Comparison of ENCODE assay signal across 27 cellular contexts in the genomic region with DNA sequence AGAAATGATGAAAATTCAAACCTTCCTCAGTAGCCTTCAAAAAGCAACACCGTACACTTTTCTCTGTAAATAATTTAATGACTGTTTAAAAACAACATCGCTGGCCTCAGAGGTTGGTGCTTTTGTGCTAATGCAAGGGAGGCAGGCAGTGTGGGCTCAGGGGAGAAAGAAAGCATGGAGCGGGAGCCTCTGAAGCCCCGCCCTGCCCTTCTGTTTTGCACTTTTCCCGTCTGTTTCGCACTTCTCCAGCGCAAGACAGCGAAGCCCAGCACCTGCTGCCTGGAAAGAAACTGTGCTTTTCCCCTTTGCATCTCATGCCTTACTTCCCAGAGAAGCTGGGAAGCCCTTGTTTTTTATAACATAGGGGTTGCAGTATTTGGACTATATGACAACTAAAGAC. TPM values are rescaled to one million over a fixed set of nuclear protein-coding genes. Genes with fewer than 3 reads are reported as not detected.
"Had no signal": no experiment of that assay in that cellular context is flagged by ENCODE, and none has a peak within 500 bp of the region (broad histone marks: within the 10 kb centered on the region; RNA-seq: fewer than 3 reads in every experiment).

No MANE protein-coding gene starts in this region.

- H3K4me1 ChIP-seq: testis had no signal

- H3K9me3 ChIP-seq: left lung, testis, vagina had no signal

- H3K4me3 Mint-ChIP-seq: activated CD4-positive, alpha-beta T cell treated with anti-CD3 and anti-CD28 coated beads, Interleukin-2, amount 10 ng/mL, durations not matched to agents 7 days and 5 days; activated CD8-positive, alpha-beta T cell treated with anti-CD3 and anti-CD28 coated beads, Interleukin-2, amount 10 ng/mL, durations not matched to agents 7 days and 5 days; dendritic cell treated with granulocyte-macrophage colony-stimulating factor and Interleukin-4, amounts not matched to agents 40 ng/mL and 50 ng/mL, for 4 days; naive thymus-derived CD8-positive, alpha-beta T cell; type B pancreatic cell had no signal

- H3K36me3 Mint-ChIP-seq: activated naive CD4-positive, alpha-beta T cell treated with anti-CD3 and anti-CD28 coated beads, Interleukin-2, amount 50 U/mL, for 72 hours; brain; type B pancreatic cell had no signal

- H3K27ac Mint-ChIP-seq: activated CD4-positive, alpha-beta T cell treated with anti-CD3 and anti-CD28 coated beads, Interleukin-2, amount 10 ng/mL, durations not matched to agents 7 days and 5 days; activated CD8-positive, alpha-beta T cell treated with anti-CD3 and anti-CD28 coated beads, Interleukin-2, amount 10 ng/mL, durations not matched to agents 7 days and 5 days; activated naive CD4-positive, alpha-beta T cell treated with anti-CD3 and anti-CD28 coated beads, Interleukin-2, amount 50 U/mL, for 72 hours; dendritic cell treated with granulocyte-macrophage colony-stimulating factor and Interleukin-4, amounts not matched to agents 40 ng/mL and 50 ng/mL, for 4 days; naive thymus-derived CD8-positive, alpha-beta T cell; type B pancreatic cell had no signal

- H3K9me3 Mint-ChIP-seq: activated CD4-positive, alpha-beta T cell treated with anti-CD3 and anti-CD28 coated beads, Interleukin-2, amount 10 ng/mL, durations not matched to agents 7 days and 5 days; activated naive CD4-positive, alpha-beta T cell treated with anti-CD3 and anti-CD28 coated beads, Interleukin-2, amount 50 U/mL, for 72 hours; type B pancreatic cell had no signal

- H3K4me3 ChIP-seq: left lung, lung, testis, vagina had no signal

- H3K27me3 Mint-ChIP-seq: type B pancreatic cell had no signal

- H3K27me3 ChIP-seq: left lung, testis, vagina had no signal

- DNase-seq: activated CD4-positive, alpha-beta T cell treated with anti-CD3 and anti-CD28 coated beads, Interleukin-2, amount 10 ng/mL, durations not matched to agents 7 days and 5 days; activated CD8-positive, alpha-beta T cell treated with anti-CD3 and anti-CD28 coated beads, Interleukin-2, amount 10 ng/mL, durations not matched to agents 7 days and 5 days; activated T-cell treated with anti-CD3 and anti-CD28 coated beads, Interleukin-2, amount 50 U/mL, for 1 hour; aorta; effector CD4-positive, alpha-beta T cell; foreskin keratinocyte; kidney glomerular epithelial cell; left lung; naive thymus-derived CD8-positive, alpha-beta T cell; small intestine; stimulated activated CD4-positive, alpha-beta T cell treated with anti-CD3 and anti-CD28 coated beads, Interleukin-2, amount 100 ng/mL, for 48 hours; stimulated activated CD8-positive, alpha-beta memory T cell treated with anti-CD3 and anti-CD28 coated beads, Interleukin-4, amount 100 ng/mL, for 48 hours; stimulated activated naive CD4-positive, alpha-beta T cell; testis had no signal

- H3K36me3 ChIP-seq: left lung, vagina had no signal

- ATAC-seq: activated CD4-positive, CD25-positive, alpha-beta regulatory T cell treated with anti-CD3 and anti-CD28 coated beads, Interleukin-2, amount 50 U/mL, for 24 hours; activated CD8-positive, alpha-beta T cell treated with anti-CD3 and anti-CD28 coated beads, Interleukin-2, amount 10 ng/mL, durations not matched to agents 7 days and 5 days; activated naive CD4-positive, alpha-beta T cell treated with anti-CD3 and anti-CD28 coated beads, Interleukin-2, amount 50 U/mL, for 72 hours; foreskin keratinocyte; left lung; naive thymus-derived CD8-positive, alpha-beta T cell; sciatic nerve had no signal

- H3K27ac ChIP-seq: foreskin keratinocyte, left lung, testis, vagina had no signal

RNA-seq across cellular contexts. Expression of a gene that starts 23.1 kb away (rescaled TPM):
- total RNA-seq: activated CD4-positive, alpha-beta T cell treated with anti-CD3 and anti-CD28 coated beads, Interleukin-2, amount 10 ng/mL, durations not matched to agents 7 days and 5 days; activated CD8-positive, alpha-beta T cell treated with anti-CD3 and anti-CD28 coated beads, Interleukin-2, amount 10 ng/mL, durations not matched to agents 7 days and 5 days; activated naive CD4-positive, alpha-beta T cell treated with anti-CD3 and anti-CD28 coated beads, Interleukin-2, amount 50 U/mL, for 72 hours; aorta; cardiac septum; chondrocyte; foreskin keratinocyte; glomerular endothelial cell; left lung; lung; naive thymus-derived CD8-positive, alpha-beta T cell; posterior vena cava; renal cortical epithelial cell; sciatic nerve; vagina had no signal
- polyA plus RNA-seq: aorta; naive thymus-derived CD8-positive, alpha-beta T cell had no signal
